8 cellular contexts compared by ENCODE assay signal in the genomic region with DNA sequence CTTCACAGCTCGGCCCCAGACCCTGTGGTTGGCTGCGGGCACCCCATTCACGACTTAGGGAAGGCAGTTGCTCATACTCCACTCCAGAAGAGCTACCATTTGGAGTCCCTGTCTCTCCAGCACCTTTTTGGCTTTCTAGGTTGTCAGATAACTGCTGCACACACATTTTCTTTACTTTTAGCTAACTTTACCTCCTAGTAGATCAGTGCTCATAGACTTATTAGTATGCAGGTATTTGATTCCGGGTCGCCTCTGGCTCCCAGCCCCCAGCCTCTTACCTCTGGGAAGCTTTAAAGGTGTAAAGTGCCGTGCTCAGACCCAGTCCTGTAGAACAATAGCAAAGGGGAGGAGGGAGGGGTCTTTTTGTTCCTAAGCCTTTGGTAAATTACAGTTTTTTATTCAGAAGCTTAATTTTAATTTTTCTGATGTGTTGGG.
DNase-seq lines count a peak whose midpoint lies in the region; ATAC-seq and TF ChIP-seq lines count a peak whose summit lies in the region.

No MANE protein-coding gene starts in this region.

- peak; percentile 2 to 11 for ATAC-seq in naive thymus-derived CD8-positive, alpha-beta T cell
- ATAC-seq in HG02938 (IDR thresholded peaks at IDR 0.05; ENCODE audit: unreplicated experiment): no peak
- no peak for ATAC-seq in HG03175 (IDR thresholded peaks at IDR 0.05; ENCODE audit: unreplicated experiment)

- DNase-seq in GM06990 (ENCODE audit: extremely low read depth, insufficient read length): no peak
- DNase-seq in MG63: no peak
- DNase-seq in dorsolateral prefrontal cortex: no peak
- no peak for DNase-seq in naive thymus-derived CD8-positive, alpha-beta T cell
- DNase-seq in stimulated activated CD8-positive, alpha-beta memory T cell treated with anti-CD3 and anti-CD28 coated beads, Interleukin-4, amount 100 ng/mL, for 48 hours: no peak
- DNase-seq in medulla oblongata (ENCODE audit: extremely low spot score): no peak

- peak overlapping the region in 51 of 59 donors; percentile 13 to 88 (median 65) for H3K27ac ChIP-seq in dorsolateral prefrontal cortex

- H3K36me3 ChIP-seq in GM06990 (ENCODE audit: control insufficient read depth, insufficient read depth, low read length): no peaks in the 10 kb centered on the region
- peaks cover 11% of the 10 kb centered on the region; the same call in 1 of the 2 replicates for H3K36me3 ChIP-seq in MG63

- H3K4me1 Mint-ChIP-seq in naive thymus-derived CD8-positive, alpha-beta T cell: peaks cover 39 to 70% (median 57%) of the 10 kb centered on the region in 4 donors

- H3K9me3 ChIP-seq in MG63: no peaks in the 10 kb centered on the region

- no peaks in the 10 kb centered on the region for H3K27me3 Mint-ChIP-seq in naive thymus-derived CD8-positive, alpha-beta T cell

- H3K9me3 Mint-ChIP-seq in naive thymus-derived CD8-positive, alpha-beta T cell: no peaks in the 10 kb centered on the region

- intact Hi-C loops in dorsolateral prefrontal cortex (cut with DNase I): no loop called here

- H3K4me3 ChIP-seq in GM06990 (replicated peaks; ENCODE audit: low read depth, low read length) (peak overlapping the region; percentile 82), MG63 (peak overlapping the region; percentile 70), dorsolateral prefrontal cortex (peak overlapping the region in 56 of 59 donors; percentile 21 to 67 (median 50))

- H3K4me3 Mint-ChIP-seq in naive thymus-derived CD8-positive, alpha-beta T cell: peak overlapping the region; percentile 94 to 100 (median 98)

- POLR2A ChIA-PET in naive thymus-derived CD8-positive, alpha-beta T cell (lab: Charles Lee): interaction anchor here (0.7 to 8.3 kb wide), 19 partner anchors 10 to 444 kb away, joined by 3 to 331 read pairs (median 7); a partner anchor contains a TSS

- peak overlapping the region; percentile 91 to 98 (median 96) for H3K27ac Mint-ChIP-seq in naive thymus-derived CD8-positive, alpha-beta T cell

- peaks cover 0 to 8% (median 2%) of the 10 kb centered on the region in 3 donors for H3K36me3 Mint-ChIP-seq in naive thymus-derived CD8-positive, alpha-beta T cell

- no peaks in the 10 kb centered on the region for H3K27me3 ChIP-seq in GM06990 (replicated peaks; ENCODE audit: control insufficient read depth, insufficient read depth, low read length)
- no peaks in the 10 kb centered on the region for H3K27me3 ChIP-seq in MG63
- H3K27me3 ChIP-seq in dorsolateral prefrontal cortex: no peaks in the 10 kb centered on the region

- TF ChIP-seq CTCF in GM06990 (IDR thresholded peaks at IDR 0.05; ENCODE audit: insufficient read depth, low read length, poor library complexity, severe bottlenecking) (no peak), dorsolateral prefrontal cortex (IDR thresholded peaks at IDR 0.05 in 54 of 56, conservative IDR thresholded peaks at IDR 0.05 in 2 of 56; ENCODE audit: low read depth in 1 of 56, partially characterized antibody in 56 of 56) (no peak)

Comparison
In these comparisons a context has a peak if more than half of its experiments do, and no peak if none do; other contexts are left out.
1. ATAC-seq: peak in naive thymus-derived CD8-positive, alpha-beta T cell (2 of 2); none in HG02938 (single experiment) and HG03175 (single experiment).
2. Peak in every context shown above with its lines, with median percentiles within 50 percentile points of each other: H3K4me3 ChIP-seq.